ENCODE assay signal across 29 cellular contexts in genomic region chr13:105573134-105573533, GRCh38.
A peak's percentile ranks its signal among the peaks of the same experiment; 100 is the strongest.
DNase-seq lines count a peak whose midpoint lies in the region; ATAC-seq, FAIRE-seq and TF ChIP-seq lines count a peak whose summit lies in the region.
"Had no signal": no experiment of that assay in that cellular context is flagged by ENCODE, and none has a peak within 500 bp of the region (broad histone marks: within the 10 kb centered on the region; RNA-seq: fewer than 3 reads in every experiment).

No MANE protein-coding gene starts in this region.

- no TSS peak for BruUV-seq in A673 (replicated peaks; lab: Mats Ljungman, UMichigan)

- no peak overlapping the region for H3K27ac ChIP-seq in A673 (ENCODE audit: low read depth, low read length, poor library complexity, severe bottlenecking)
- H3K27ac ChIP-seq: left lung, neutrophil, prostate gland, SJSA1, transverse colon, WERI-Rb-1 had no signal

- FAIRE-seq in bronchial epithelial cell (lab: Jason Lieb, UNC) = no peak
- FAIRE-seq: GM12878 had no signal

- no peak for ATAC-seq in GM21360 (IDR thresholded peaks at IDR 0.05; ENCODE audit: unreplicated experiment)
- no peak for ATAC-seq in left cardiac atrium
- ATAC-seq: GM12878, left lung, sciatic nerve, T-cell had no signal

- intact Hi-C loops in A673 (cut with micrococcal nuclease; ENCODE audit: unreplicated experiment) = no loop called here
- intact Hi-C loops in left cardiac atrium (cut with DNase I) = no loop called here

- DNase-seq in A172 (ENCODE audit: low spot score) (peak; percentile 47), MV-4-11 (lab: John Stamatoyannopoulos, UW) (peak; percentile 46), bronchial epithelial cell (ENCODE audit: low read depth) (peak; percentile 33), glomerular endothelial cell (ENCODE audit: extremely low read depth, low read depth, low spot score) (peak; percentile 20), A673 (ENCODE audit: low spot score) (no peak), left cardiac atrium (no peak)
- no peak for DNase-seq in activated CD4-positive, CD25-positive, alpha-beta regulatory T cell (lab: John Stamatoyannopoulos, UW)
- DNase-seq: activated CD4-positive, alpha-beta T cell treated with anti-CD3 and anti-CD28 coated beads, Interleukin-2, amount 10 ng/mL, durations not matched to agents 7 days and 5 days; activated gamma-delta T cell; activated naive CD8-positive, alpha-beta T cell treated with anti-CD3 and anti-CD28 coated beads, Interleukin-2, amount 10 ng/mL, durations not matched to agents 7 days and 5 days; activated T-cell treated with anti-CD3 and anti-CD28 coated beads, Interleukin-2, amount 50 U/mL, for 1 hour; CD4-positive, alpha-beta T cell; dermis blood vessel endothelial cell; endodermal cell; H9; left lung; NCI-H1417 treated with DMSO at 0.1 percent for 48 hours; NCI-H2081; NCI-H345; stimulated activated CD4-positive, alpha-beta T cell treated with anti-CD3 and anti-CD28 coated beads, Interleukin-4, amount 100 ng/mL, for 24 hours; T-cell; transverse colon; WERI-Rb-1 had no signal

- CTCF ChIA-PET in A673 (lab: Charles Lee) = no interaction called here

- TF ChIP-seq CTCF in bronchial epithelial cell (IDR thresholded peaks at IDR 0.05; ENCODE audit: insufficient read depth, low read length, severe bottlenecking) = no peak
- TF ChIP-seq CTCF in A673 (conservative IDR thresholded peaks at IDR 0.05; ENCODE audit: low read depth, low read length) = no peak

- H3K4me1 ChIP-seq in A673 (ENCODE audit: insufficient read depth, low read length, poor library complexity, severe bottlenecking) = no peaks in the 10 kb centered on the region
- H3K4me1 ChIP-seq: left lung, prostate gland, SJSA1, transverse colon had no signal

- H3K27me3 ChIP-seq in bronchial epithelial cell (ENCODE audit: control insufficient read depth, insufficient read depth, low read length) (no peaks in the 10 kb centered on the region), A673 (replicated peaks; ENCODE audit: insufficient read depth, low read depth, low read length, poor library complexity) (no peaks in the 10 kb centered on the region)
- H3K27me3 ChIP-seq: left lung, neutrophil, SJSA1, transverse colon had no signal

- H3K4me3 ChIP-seq in bronchial epithelial cell (ENCODE audit: low read depth, low read length) (no peak overlapping the region), A673 (ENCODE audit: low read depth, low read length, poor library complexity, severe bottlenecking) (no peak overlapping the region)
- H3K4me3 ChIP-seq: GM12878, left lung, prostate gland, SJSA1, transverse colon had no signal

- H3K36me3 ChIP-seq in bronchial epithelial cell (ENCODE audit: control insufficient read depth, insufficient read depth, low read length) (no peaks in the 10 kb centered on the region), A673 (ENCODE audit: insufficient read depth, low read length, poor library complexity, severe bottlenecking) (no peaks in the 10 kb centered on the region)
- H3K36me3 ChIP-seq: left lung, neutrophil, prostate gland, SJSA1, transverse colon, WERI-Rb-1 had no signal

- POLR2A ChIA-PET in A673 (lab: Charles Lee; ENCODE audit: low non-redundant PET) = no interaction called here

- no peaks in the 10 kb centered on the region for H3K9me3 ChIP-seq in A673 (ENCODE audit: low read depth, low read length, poor library complexity, severe bottlenecking)
- H3K9me3 ChIP-seq: neutrophil, prostate gland, SJSA1, transverse colon had no signal

Comparison
In these comparisons a context has a peak if more than half of its experiments do, and no peak if none do; other contexts are left out.
1. DNase-seq: peak in A172 (single experiment), MV-4-11 (single experiment), bronchial epithelial cell (single experiment) and glomerular endothelial cell (single experiment); none in A673 (single experiment), activated CD4-positive, CD25-positive, alpha-beta regulatory T cell (0 of 4) and left cardiac atrium (single experiment).